In the genomic region with DNA sequence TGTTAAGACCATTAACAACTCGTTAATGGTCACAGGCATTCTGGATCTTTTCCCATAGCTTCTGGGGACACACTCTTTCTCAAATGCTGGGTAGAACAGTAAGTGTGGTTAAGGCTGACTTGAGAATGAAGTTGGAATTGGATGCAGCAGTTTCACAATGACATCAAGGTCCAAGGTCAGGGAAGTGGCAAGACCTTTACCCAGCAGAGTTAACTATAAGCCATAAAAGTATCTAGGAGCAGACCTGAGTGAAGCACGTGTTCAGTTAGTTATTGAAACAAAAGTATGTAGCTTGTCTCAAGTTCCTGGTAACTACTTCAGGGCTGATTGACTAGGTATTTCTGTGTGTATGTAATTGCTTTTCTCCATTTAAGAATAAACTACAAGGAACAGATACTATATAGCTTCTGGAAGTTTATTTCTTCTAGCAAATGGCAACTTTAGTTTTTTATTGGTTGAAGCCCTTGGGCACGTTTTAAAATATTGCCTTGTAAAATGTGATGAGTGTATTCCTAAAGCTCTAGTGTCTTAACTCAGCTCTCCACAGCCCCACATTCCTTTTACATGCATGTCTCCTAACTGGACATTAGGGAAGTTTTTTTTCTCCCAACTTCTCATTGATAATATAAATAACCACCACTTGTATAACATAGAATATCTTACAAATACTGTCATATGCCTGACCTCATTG, we compare ENCODE assay signal across 14 cellular contexts.
A peak's percentile ranks its signal among the peaks of the same experiment; 100 is the strongest.
DNase-seq lines count a peak whose midpoint lies in the region; ATAC-seq and TF ChIP-seq lines count a peak whose summit lies in the region.
"Had no signal": no experiment of that assay in that cellular context is flagged by ENCODE, and none has a peak within 500 bp of the region (broad histone marks: within the 10 kb centered on the region; RNA-seq: fewer than 3 reads in every experiment).

No MANE protein-coding gene starts in this region.

- H3K27me3 ChIP-seq in heart left ventricle (no peaks in the 10 kb centered on the region), brain microvascular endothelial cell (replicated peaks) (no peaks in the 10 kb centered on the region), right lobe of liver (no peaks in the 10 kb centered on the region), upper lobe of right lung (no peaks in the 10 kb centered on the region)
- H3K27me3 ChIP-seq: adrenal gland, thyroid gland had no signal

- TF ChIP-seq CTCF in heart left ventricle (IDR thresholded peaks at IDR 0.05) (no peak), brain microvascular endothelial cell (IDR thresholded peaks at IDR 0.05; ENCODE audit: low read depth, low read length, missing control alignments) (no peak), right lobe of liver (IDR thresholded peaks at IDR 0.05) (no peak), upper lobe of right lung (IDR thresholded peaks at IDR 0.05) (no peak)

- H3K9me3 Mint-ChIP-seq in activated naive CD4-positive, alpha-beta T cell treated with anti-CD3 and anti-CD28 coated beads for 36 hours: peaks cover 4% of the 10 kb centered on the region

- H3K9me3 ChIP-seq in heart left ventricle (peaks cover 0 to 21% (median 6%) of the 10 kb centered on the region in 12 donors), right lobe of liver (no peaks in the 10 kb centered on the region), upper lobe of right lung (no peaks in the 10 kb centered on the region)
- H3K9me3 ChIP-seq: adrenal gland, thyroid gland had no signal

- intact Hi-C loops in Right ventricle myocardium superior (cut with DNase I) (no loop called here), heart left ventricle (cut with DNase I) (loop anchor here in 1 of 10 donors (10.0 kb wide), 1 partner anchor 479 kb away; the partner anchor contains the start of gene CITED2), right lobe of liver (cut with DNase I) (no loop called here), upper lobe of right lung (cut with DNase I) (no loop called here)
- intact Hi-C loops in activated naive CD4-positive, alpha-beta T cell treated with anti-CD3 and anti-CD28 coated beads for 36 hours (cut with micrococcal nuclease): no loop called here

- in situ Hi-C loops in brain microvascular endothelial cell (cut with HindIII; ENCODE audit: low pct_ligation_motif_present, low sequenced_read_pairs): no loop called here

- H3K27ac ChIP-seq in heart left ventricle: peak overlapping the region in 5 of 12 donors; percentile 5 to 43 (median 31)
- peak overlapping the region; percentile 7 for H3K27ac ChIP-seq in brain microvascular endothelial cell
- peak overlapping the region in 2 of 3 donors; percentile 48 to 54 for H3K27ac ChIP-seq in right lobe of liver
- H3K27ac ChIP-seq in upper lobe of right lung: no peak overlapping the region
- H3K27ac ChIP-seq: A549, adrenal gland had no signal

- H3K4me1 ChIP-seq in heart left ventricle (peaks cover 0 to 12% (median 1%) of the 10 kb centered on the region in 12 donors), right lobe of liver (peaks cover 0 to 44% (median 10%) of the 10 kb centered on the region in 4 donors), upper lobe of right lung (no peaks in the 10 kb centered on the region)

- H3K27ac Mint-ChIP-seq in activated naive CD4-positive, alpha-beta T cell treated with anti-CD3 and anti-CD28 coated beads for 36 hours: no peak overlapping the region

- WGBS in heart left ventricle, 4 donors: 63 to 70% (median 67%) methylated on average over 3 of the region's 3 CpGs
- 20% methylated on average over 3 of the region's 3 CpGs for WGBS in right lobe of liver (ENCODE audit: insufficient coverage, low coverage, low lambda C conversion rate, missing lambda C conversion rate)

- no peak for TF ChIP-seq POLR2A in heart left ventricle (IDR thresholded peaks at IDR 0.05)
- TF ChIP-seq POLR2A in right lobe of liver (IDR thresholded peaks at IDR 0.05): no peak

- H3K27me3 Mint-ChIP-seq in activated naive CD4-positive, alpha-beta T cell treated with anti-CD3 and anti-CD28 coated beads for 36 hours (ENCODE audit: low read depth): no peaks in the 10 kb centered on the region

- DNase-seq in Right ventricle myocardium superior: no peak
- DNase-seq in heart left ventricle: no peak
- DNase-seq in brain microvascular endothelial cell: no peak
- DNase-seq in right lobe of liver: peak in 1 of 3 donors; percentile 64
- DNase-seq in upper lobe of right lung: no peak
- DNase-seq in cerebellum (ENCODE audit: low spot score): no peak
- no peak for DNase-seq in activated T-cell treated with anti-CD3 and anti-CD28 coated beads, Interleukin-2, amount 50 U/mL, for 48 hours
- no peak for DNase-seq in activated naive CD4-positive, alpha-beta T cell treated with anti-CD3 and anti-CD28 coated beads for 36 hours
- DNase-seq: adrenal gland, DMS79 treated with DMSO at 0.1 percent for 48 hours, NCI-H510A treated with DMSO at 0.1 percent for 48 hours, SHP77, thyroid gland had no signal

- ATAC-seq in Right ventricle myocardium superior (ENCODE audit: poor library complexity) (peak; percentile 27), heart left ventricle (no peak), right lobe of liver (peak; percentile 78 to 93 (median 84)), upper lobe of right lung (peak; percentile 36)
- ATAC-seq: A549 had no signal

- no peaks in the 10 kb centered on the region for H3K36me3 ChIP-seq in heart left ventricle
- no peaks in the 10 kb centered on the region for H3K36me3 ChIP-seq in brain microvascular endothelial cell (replicated peaks)
- no peaks in the 10 kb centered on the region for H3K36me3 ChIP-seq in right lobe of liver
- no peaks in the 10 kb centered on the region for H3K36me3 ChIP-seq in upper lobe of right lung
- H3K36me3 ChIP-seq: adrenal gland, thyroid gland had no signal

- H3K36me3 Mint-ChIP-seq in activated naive CD4-positive, alpha-beta T cell treated with anti-CD3 and anti-CD28 coated beads for 36 hours (ENCODE audit: low read depth): no peaks in the 10 kb centered on the region

- H3K4me3 ChIP-seq in heart left ventricle (no peak overlapping the region), brain microvascular endothelial cell (ENCODE audit: low read depth, low read length) (no peak overlapping the region), right lobe of liver (no peak overlapping the region), upper lobe of right lung (no peak overlapping the region)
- H3K4me3 ChIP-seq: A549, adrenal gland, thyroid gland had no signal

- CTCF ChIA-PET in activated naive CD4-positive, alpha-beta T cell treated with anti-CD3 and anti-CD28 coated beads for 36 hours (lab: Charles Lee): interaction anchor here (1.9 kb wide), 1 partner anchor 11 kb away, joined by 5 read pairs; no protein-coding TSS in a partner anchor

- no peak overlapping the region for H3K4me3 Mint-ChIP-seq in activated naive CD4-positive, alpha-beta T cell treated with anti-CD3 and anti-CD28 coated beads for 36 hours

- H3K4me1 Mint-ChIP-seq in activated naive CD4-positive, alpha-beta T cell treated with anti-CD3 and anti-CD28 coated beads for 36 hours (ENCODE audit: low read depth): no peaks in the 10 kb centered on the region

Comparison
In these comparisons a context has a peak if more than half of its experiments do, and no peak if none do; other contexts are left out.
1. ATAC-seq: peak in Right ventricle myocardium superior (single experiment), right lobe of liver (4 of 4) and upper lobe of right lung (single experiment); none in heart left ventricle (0 of 4).